Comparison of ENCODE assay signal across 8 cellular contexts in genomic region chr3:86793786-86794185, GRCh38.
DNase-seq lines count a peak whose midpoint lies in the region; ATAC-seq and TF ChIP-seq lines count a peak whose summit lies in the region.

No MANE protein-coding gene starts in this region.

- CTCF ChIA-PET in Panc1 (lab: Charles Lee), result no interaction called here

- H3K4me3 ChIP-seq in AG09309 (ENCODE audit: control insufficient read depth, low read depth, low read length) (no peak overlapping the region), Panc1 (ENCODE audit: low read depth in 2 of 2, low read length in 2 of 2) (no peak overlapping the region), fibroblast of mammary gland (ENCODE audit: control insufficient read depth, low read depth, low read length) (no peak overlapping the region)

- TF ChIP-seq CTCF in AG09309 (IDR thresholded peaks at IDR 0.05; ENCODE audit: control insufficient read depth, insufficient read depth, low read depth, low read length, missing control alignments), result no peak
- TF ChIP-seq CTCF in Panc1 (IDR thresholded peaks at IDR 0.05), result no peak
- no peak for TF ChIP-seq CTCF in fibroblast of mammary gland (conservative IDR thresholded peaks at IDR 0.05; ENCODE audit: control insufficient read depth, insufficient read depth, low read depth, low read length)

- no peaks in the 10 kb centered on the region for H3K27me3 ChIP-seq in Panc1 (ENCODE audit: control insufficient read depth, insufficient read depth, low read length)

- no peak; the same call in 1 of the 2 replicates for ATAC-seq in Panc1
- ATAC-seq in activated CD4-positive, CD25-positive, alpha-beta regulatory T cell treated with anti-CD3 and anti-CD28 coated beads, Interleukin-2, amount 50 U/mL, for 24 hours, result no peak

- H3K4me1 ChIP-seq in Panc1 (ENCODE audit: control insufficient read depth, insufficient read depth, low read length), result no peaks in the 10 kb centered on the region

- DNase-seq in AG09309 (ENCODE audit: low read depth) (peak; percentile 90), Panc1 (ENCODE audit: low read depth, low spot score) (peak; percentile 39), fibroblast of mammary gland (ENCODE audit: low read depth) (peak; percentile 96), non-pigmented ciliary epithelial cell (ENCODE audit: low read depth) (peak; percentile 91), posterior vena cava (ENCODE audit: low spot score) (no peak), occipital lobe (lab: John Stamatoyannopoulos, UW) (no peak), C1 segment of cervical spinal cord (lab: John Stamatoyannopoulos, UW) (no peak)

- H3K36me3 ChIP-seq in Panc1 (ENCODE audit: control insufficient read depth, insufficient read depth, low read length), result no peaks in the 10 kb centered on the region

- in situ Hi-C loops in Panc1 (cut with HindIII; ENCODE audit: low pct_unique_long_range_greater_than_20kb, low sequenced_read_pairs), result no loop called here

- H3K27ac ChIP-seq in Panc1 (ENCODE audit: low read length), result no peak overlapping the region

- POLR2A ChIA-PET in Panc1 (lab: Charles Lee), result no interaction called here

- intact Hi-C loops in Panc1 (cut with micrococcal nuclease; ENCODE audit: unreplicated experiment) (no loop called here), posterior vena cava (cut with DNase I) (loop anchor here in 1 of 2 donors (10.0 kb wide), 1 partner anchor 201 kb away; the partner anchor contains the start of gene VGLL3)

- BruUV-seq in Panc1 (replicated peaks; lab: Mats Ljungman, UMichigan), result no TSS peak

- no peaks in the 10 kb centered on the region for H3K9me3 ChIP-seq in Panc1 (ENCODE audit: control insufficient read depth, insufficient read depth, low read depth, low read length)

Comparison
In these comparisons a context has a peak if more than half of its experiments do, and no peak if none do; other contexts are left out.
1. DNase-seq: peak in AG09309 (single experiment), Panc1 (single experiment), fibroblast of mammary gland (single experiment) and non-pigmented ciliary epithelial cell (single experiment); none in posterior vena cava (single experiment), occipital lobe (single experiment) and C1 segment of cervical spinal cord (0 of 14).